15 cellular contexts compared by ENCODE assay signal in genomic region chr7:26097837-26098668, GRCh38. TPM values are rescaled to one million over a fixed set of nuclear protein-coding genes. Genes with fewer than 3 reads are reported as not detected.
A peak's percentile ranks its signal among the peaks of the same experiment; 100 is the strongest.
DNase-seq lines count a peak whose midpoint lies in the region; ATAC-seq and TF ChIP-seq lines count a peak whose summit lies in the region.
"Had no signal": no experiment of that assay in that cellular context is flagged by ENCODE, and none has a peak within 500 bp of the region (broad histone marks: within the 10 kb centered on the region; RNA-seq: fewer than 3 reads in every experiment).

No MANE protein-coding gene starts in this region.

- intact Hi-C loops in activated T-helper 2 cell treated with anti-CD3 and anti-CD28 coated beads, Interferon-gamma antibody, Interleukin-2, Interleukin-4, amounts not matched to agents 10 μg/mL and 5 μg/mL and 100 μg/mL, durations not matched to agents 14 hours and 24 hours and 36 hours (cut with micrococcal nuclease) = loop anchor here (2.0 kb wide), 1 partner anchor 59 kb away; no protein-coding TSS in a partner anchor

- H3K4me1 ChIP-seq in osteoblast (ENCODE audit: insufficient read depth, low read length) = peaks cover 5% of the 10 kb centered on the region

- H3K4me1 Mint-ChIP-seq in activated CD8-positive, alpha-beta memory T cell treated with anti-CD3 and anti-CD28 coated beads, Interleukin-2, amount 10 ng/mL, durations not matched to agents 7 days and 5 days = peaks cover 31% of the 10 kb centered on the region
- H3K4me1 Mint-ChIP-seq in HFFc6 (ENCODE audit: low read depth) = peaks cover 17% of the 10 kb centered on the region
- peaks cover 36% of the 10 kb centered on the region for H3K4me1 Mint-ChIP-seq in activated T-helper 2 cell treated with anti-CD3 and anti-CD28 coated beads, Interferon-gamma antibody, Interleukin-2, Interleukin-4, amounts not matched to agents 10 μg/mL and 5 μg/mL and 100 μg/mL, durations not matched to agents 14 hours and 24 hours and 36 hours (ENCODE audit: low read depth)

- H3K9me3 Mint-ChIP-seq in activated CD8-positive, alpha-beta memory T cell treated with anti-CD3 and anti-CD28 coated beads, Interleukin-2, amount 10 ng/mL, durations not matched to agents 7 days and 5 days (ENCODE audit: low read depth) = no peaks in the 10 kb centered on the region
- no peaks in the 10 kb centered on the region for H3K9me3 Mint-ChIP-seq in HFFc6
- no peaks in the 10 kb centered on the region for H3K9me3 Mint-ChIP-seq in activated T-helper 2 cell treated with anti-CD3 and anti-CD28 coated beads, Interferon-gamma antibody, Interleukin-2, Interleukin-4, amounts not matched to agents 10 μg/mL and 5 μg/mL and 100 μg/mL, durations not matched to agents 14 hours and 24 hours and 36 hours
- H3K9me3 Mint-ChIP-seq: memory B cell, neural crest cell had no signal

- no peaks in the 10 kb centered on the region for H3K9me3 ChIP-seq in osteoblast (ENCODE audit: low read depth, low read length)

- H3K4me3 ChIP-seq in osteoblast (ENCODE audit: insufficient read depth, low read length) = no peak overlapping the region

- no peaks in the 10 kb centered on the region for H3K36me3 ChIP-seq in osteoblast (ENCODE audit: insufficient read depth, low read length)

- H3K36me3 Mint-ChIP-seq in activated CD8-positive, alpha-beta memory T cell treated with anti-CD3 and anti-CD28 coated beads, Interleukin-2, amount 10 ng/mL, durations not matched to agents 7 days and 5 days = peaks cover 3% of the 10 kb centered on the region
- H3K36me3 Mint-ChIP-seq in HFFc6 (ENCODE audit: low read depth) = no peaks in the 10 kb centered on the region
- no peaks in the 10 kb centered on the region for H3K36me3 Mint-ChIP-seq in activated T-helper 2 cell treated with anti-CD3 and anti-CD28 coated beads, Interferon-gamma antibody, Interleukin-2, Interleukin-4, amounts not matched to agents 10 μg/mL and 5 μg/mL and 100 μg/mL, durations not matched to agents 14 hours and 24 hours and 36 hours (ENCODE audit: low read depth)
- H3K36me3 Mint-ChIP-seq: memory B cell had no signal

- no peaks in the 10 kb centered on the region for H4K20me1 ChIP-seq in osteoblast (ENCODE audit: insufficient read depth, low read length)

- TF ChIP-seq CTCF in HFFc6 (IDR thresholded peaks at IDR 0.05) = no peak
- TF ChIP-seq CTCF in osteoblast (IDR thresholded peaks at IDR 0.05; ENCODE audit: extremely low read depth, low read depth, low read length) = no peak

- peak overlapping the region; percentile 8 for H2AFZ ChIP-seq in osteoblast (ENCODE audit: low read length)

- H3K4me3 Mint-ChIP-seq in activated CD8-positive, alpha-beta memory T cell treated with anti-CD3 and anti-CD28 coated beads, Interleukin-2, amount 10 ng/mL, durations not matched to agents 7 days and 5 days = no peak overlapping the region
- H3K4me3 Mint-ChIP-seq in HFFc6 = no peak overlapping the region
- H3K4me3 Mint-ChIP-seq in activated T-helper 2 cell treated with anti-CD3 and anti-CD28 coated beads, Interferon-gamma antibody, Interleukin-2, Interleukin-4, amounts not matched to agents 10 μg/mL and 5 μg/mL and 100 μg/mL, durations not matched to agents 14 hours and 24 hours and 36 hours (ENCODE audit: low read depth) = peak overlapping the region; percentile 13
- H3K4me3 Mint-ChIP-seq: memory B cell, neural crest cell had no signal

- H3K79me2 ChIP-seq in osteoblast (ENCODE audit: insufficient read depth, low read length) = no peaks in the 10 kb centered on the region

- CTCF ChIA-PET in activated CD8-positive, alpha-beta memory T cell treated with anti-CD3 and anti-CD28 coated beads, Interleukin-2, amount 10 ng/mL, durations not matched to agents 7 days and 5 days (lab: Charles Lee) = interaction anchor here (0.8 to 1.2 kb wide), 3 partner anchors 13 to 187 kb away, joined by 3 read pairs; no protein-coding TSS in a partner anchor

- peak overlapping the region; percentile 58 for H3K27ac Mint-ChIP-seq in activated CD8-positive, alpha-beta memory T cell treated with anti-CD3 and anti-CD28 coated beads, Interleukin-2, amount 10 ng/mL, durations not matched to agents 7 days and 5 days
- peak overlapping the region; percentile 34 for H3K27ac Mint-ChIP-seq in HFFc6
- peak overlapping the region; percentile 68 for H3K27ac Mint-ChIP-seq in activated T-helper 2 cell treated with anti-CD3 and anti-CD28 coated beads, Interferon-gamma antibody, Interleukin-2, Interleukin-4, amounts not matched to agents 10 μg/mL and 5 μg/mL and 100 μg/mL, durations not matched to agents 14 hours and 24 hours and 36 hours
- H3K27ac Mint-ChIP-seq: memory B cell had no signal

- peaks cover 3% of the 10 kb centered on the region for H3K27me3 ChIP-seq in osteoblast (ENCODE audit: insufficient read depth, low read length)

- no peak for ATAC-seq in activated CD8-positive, alpha-beta memory T cell treated with anti-CD3 and anti-CD28 coated beads, Interleukin-2, amount 10 ng/mL, durations not matched to agents 7 days and 5 days
- no peak for ATAC-seq in HG02759 (IDR thresholded peaks at IDR 0.05; ENCODE audit: unreplicated experiment)

- no peaks in the 10 kb centered on the region for H3K27me3 Mint-ChIP-seq in activated CD8-positive, alpha-beta memory T cell treated with anti-CD3 and anti-CD28 coated beads, Interleukin-2, amount 10 ng/mL, durations not matched to agents 7 days and 5 days
- H3K27me3 Mint-ChIP-seq in HFFc6 (ENCODE audit: insufficient read depth) = peaks cover 20% of the 10 kb centered on the region
- H3K27me3 Mint-ChIP-seq in activated T-helper 2 cell treated with anti-CD3 and anti-CD28 coated beads, Interferon-gamma antibody, Interleukin-2, Interleukin-4, amounts not matched to agents 10 μg/mL and 5 μg/mL and 100 μg/mL, durations not matched to agents 14 hours and 24 hours and 36 hours (ENCODE audit: low read depth) = no peaks in the 10 kb centered on the region
- H3K27me3 Mint-ChIP-seq: memory B cell had no signal

- no peak overlapping the region for H3K4me2 ChIP-seq in osteoblast (ENCODE audit: insufficient read depth, low read length)

- H3K27ac ChIP-seq in osteoblast (ENCODE audit: low read depth, low read length) = no peak overlapping the region

- no peak for DNase-seq in activated CD8-positive, alpha-beta memory T cell treated with anti-CD3 and anti-CD28 coated beads, Interleukin-2, amount 10 ng/mL, durations not matched to agents 7 days and 5 days
- no peak for DNase-seq in activated CD8-positive, alpha-beta memory T cell treated with anti-CD3 and anti-CD28 coated beads, Interleukin-2, amount 50 U/mL, for 48 hours
- DNase-seq in HFFc6 (no peak), osteoblast (ENCODE audit: insufficient read length, low spot score, missing footprints) (no peak), Kasumi-1 (lab: John Stamatoyannopoulos, UW) (no peak), DMS114 treated with DMSO at 0.1 percent for 48 hours (lab: John Stamatoyannopoulos, UW; ENCODE audit: unreplicated experiment) (no peak)
- DNase-seq in activated T-helper 2 cell treated with anti-CD3 and anti-CD28 coated beads, Interferon-gamma antibody, Interleukin-2, Interleukin-4, amounts not matched to agents 10 μg/mL and 5 μg/mL and 100 μg/mL, durations not matched to agents 14 hours and 24 hours and 36 hours (ENCODE audit: low spot score) = no peak
- DNase-seq: effector CD4-positive, alpha-beta T cell; GOT3; KG1; NCI-H1436 treated with DMSO at 0.1 percent for 48 hours; NCI-H446 had no signal

RNA-seq across cellular contexts. Expression of gene NFE2L3, which starts 53.9 kb away (rescaled TPM):
- 10 to 100 TPM; 20.1 to 44.4 TPM for total RNA-seq in activated CD8-positive, alpha-beta memory T cell treated with anti-CD3 and anti-CD28 coated beads, Interleukin-2, amount 10 ng/mL, durations not matched to agents 7 days and 5 days
- total RNA-seq in HFFc6 (2021; fragmentation: NEBNext Ultra II Directional; extraction: Animal tissue kit (Norgen Biotek cat#: 25700)) = 1 to 10 TPM; 2.3 to 6.5 (median 2.7) TPM
- 42.3 and 44.6 TPM in 2 replicates for total RNA-seq in activated T-helper 2 cell treated with anti-CD3 and anti-CD28 coated beads, Interferon-gamma antibody, Interleukin-2, Interleukin-4, amounts not matched to agents 10 μg/mL and 5 μg/mL and 100 μg/mL, durations not matched to agents 14 hours and 24 hours and 36 hours
- total RNA-seq in osteoblast = 0.59 and 1.4 TPM in 2 replicates
